Comparison of ENCODE assay signal across 20 cellular contexts in genomic region chr4:139146926-139147547, GRCh38. TPM values are rescaled to one million over a fixed set of nuclear protein-coding genes. Genes with fewer than 3 reads are reported as not detected.
A peak's percentile ranks its signal among the peaks of the same experiment; 100 is the strongest.
DNase-seq lines count a peak whose midpoint lies in the region; ATAC-seq, FAIRE-seq and TF ChIP-seq lines count a peak whose summit lies in the region.
"Had no signal": no experiment of that assay in that cellular context is flagged by ENCODE, and none has a peak within 500 bp of the region (broad histone marks: within the 10 kb centered on the region; RNA-seq: fewer than 3 reads in every experiment).

No MANE protein-coding gene starts in this region.

- no peak for TF ChIP-seq RAD21 in K562 (CRISPR knock-in tag; conservative IDR thresholded peaks at IDR 0.05 in 1 of 2, IDR thresholded peaks at IDR 0.05 in 1 of 2)

- H3K9me1 ChIP-seq in K562 (ENCODE audit: control insufficient read depth, insufficient read depth, low read length): no peaks in the 10 kb centered on the region

- TF ChIP-seq CTCF in K562 (IDR thresholded peaks at IDR 0.05 in 2 of 3, conservative IDR thresholded peaks at IDR 0.05 in 1 of 3; ENCODE audit: insufficient read depth in 2 of 3, low read depth in 1 of 3, low read length in 3 of 3): no peak

- CTCF ChIA-PET in K562 (lab: Yijun Ruan, JAX; ENCODE audit: low intra/inter-chr PET ratio): no interaction called here

- no peak overlapping the region for H3K4me2 ChIP-seq in K562 (ENCODE audit: insufficient read depth, low read length)

- peak; percentile 88 to 94 for DNase-seq in NCI-H526 (lab: John Stamatoyannopoulos, UW)
- no peak for DNase-seq in K562 (ENCODE audit: extremely low read depth in 1 of 4, low spot score in 3 of 4)
- DNase-seq in left colon: no peak
- no peak for DNase-seq in NCI-H226
- DNase-seq in KBM-7: no peak
- DNase-seq: BE2C, DMS79, MV-4-11, NCI-H1417, NCI-H187, NCI-H2107, NCI-H748 treated with DMSO at 0.1 percent for 48 hours, SHP77 treated with DMSO at 0.1 percent for 48 hours, SW 1271, T-helper 17 cell had no signal

- no peak for FAIRE-seq in K562 (lab: Jason Lieb, UNC)
- FAIRE-seq: GM19239 had no signal

- no TSS peak for BruUV-seq in K562 (replicated peaks; lab: Mats Ljungman, UMichigan)

- no peaks in the 10 kb centered on the region for H3K36me3 ChIP-seq in K562 (ENCODE audit: control insufficient read depth, insufficient read depth, low read length)
- H3K36me3 ChIP-seq: BE2C had no signal

- peaks cover 8 to 9% of the 10 kb centered on the region in 2 experiments; a peak in 3 of 5 replicates for H3K4me1 ChIP-seq in K562 (replicated peaks in 1 of 2; ENCODE audit: control insufficient read depth in 2 of 2, insufficient read depth in 2 of 2, low read length in 2 of 2)
- H3K4me1 ChIP-seq: BE2C had no signal

- no peak for TF ChIP-seq EP300 in K562 (IDR thresholded peaks at IDR 0.05; ENCODE audit: low read length)

- no peak overlapping the region for H3K9ac ChIP-seq in K562 (ENCODE audit: insufficient read depth in 1 of 2, low read depth in 2 of 2, low read length in 2 of 2)

- TF ChIP-seq POLR2A in K562 (conservative IDR thresholded peaks at IDR 0.05): no peak

- intact Hi-C loops in K562 (cut with micrococcal nuclease): no loop called here
- intact Hi-C loops in left colon (cut with DNase I, micrococcal nuclease): no loop called here

- POLR2A ChIA-PET in K562 (lab: Yijun Ruan, JAX): interaction anchor here (0.7 kb wide), 1 partner anchor 412 kb away, joined by 3 read pairs; no protein-coding TSS in a partner anchor

- ATAC-seq in GM18502 (IDR thresholded peaks at IDR 0.05; ENCODE audit: poor library complexity, unreplicated experiment): peak; percentile 45
- no peak for ATAC-seq in K562
- no peak for ATAC-seq in left colon
- ATAC-seq in HG03432 (IDR thresholded peaks at IDR 0.05; ENCODE audit: unreplicated experiment): no peak
- ATAC-seq: T-helper 17 cell had no signal

- in situ Hi-C loops in K562 (cut with MboI) (no loop called here), KBM-7 (cut with MboI; ENCODE audit: low pct_unique_long_range_greater_than_20kb, low sequenced_read_pairs) (no loop called here)

- no peak overlapping the region for H3K27ac ChIP-seq in K562 (ENCODE audit: extremely low read depth, low read depth, low read length)
- H3K27ac ChIP-seq: RWPE1, SK-N-MC had no signal

- no peak overlapping the region for H2AFZ ChIP-seq in K562 (ENCODE audit: low read depth, low read length)

- no peak overlapping the region for H3K4me3 ChIP-seq in K562
- H3K4me3 ChIP-seq: SK-N-MC had no signal

- peaks cover 89% of the 10 kb centered on the region for H3K79me2 ChIP-seq in K562 (ENCODE audit: control insufficient read depth, insufficient read depth, low read length)

- WGBS in K562 (ENCODE audit: insufficient coverage, low coverage, missing lambda C conversion rate): 91% methylated on average over 6 of the region's 6 CpGs

- peaks cover 6% of the 10 kb centered on the region; the same call in 1 of the 2 replicates for H4K20me1 ChIP-seq in K562 (replicated peaks; ENCODE audit: control insufficient read depth, insufficient read depth, low read length)

- no peaks in the 10 kb centered on the region for H3K27me3 ChIP-seq in K562 (ENCODE audit: control insufficient read depth in 2 of 2, insufficient read depth in 2 of 2, low read length in 2 of 2)
- H3K27me3 ChIP-seq: BE2C had no signal

- H3K9me3 ChIP-seq in K562 (replicated peaks; ENCODE audit: control insufficient read depth, insufficient read depth, low read depth, low read length): peaks cover 4% of the 10 kb centered on the region; the same call in 1 of the 2 replicates
- H3K9me3 ChIP-seq: BE2C had no signal

TF ChIP-seq in K562, 482 proteins besides CTCF, POLR2A, EP300 and RAD21:
- TF ChIP-seq ATF3 (IDR thresholded peaks at IDR 0.05) (no peak), ATF3 (CRISPR knock-in tag; conservative IDR thresholded peaks at IDR 0.05) (no peak), ZBTB33 (CRISPR knock-in tag; IDR thresholded peaks at IDR 0.05) (peak; percentile 83)
TF ChIP-seq in K562: peak in this region for 1.

RNA-seq across cellular contexts. Expression of gene ELF2, which starts 30.0 kb away (rescaled TPM):
- 57.5 and 146 TPM in 2 replicates for total RNA-seq in K562 (2011; cell fraction: chromatin; rRNA removed; ENCODE audit: low replicate concordance)
- 30.2 and 35.3 TPM in 2 replicates for total RNA-seq in K562 (2011; cell fraction: nucleolus; rRNA removed)
- total RNA-seq in K562 (2011; cell fraction: nucleoplasm; rRNA removed): 66.7 and 117 TPM in 2 replicates
- total RNA-seq in K562 (2014; rRNA removed) (29.7 TPM in 2 replicates), K562 (2014; rRNA removed; fragmentation: Illumina TruSeq; extraction: Trizol) (58.7 and 71.2 TPM in 2 replicates), K562 (2015; rRNA removed; fragmentation: Illumina TruSeq; extraction: Trizol) (47.5 and 51.3 TPM in 2 replicates), K562 (2021) (43.4 and 43.5 TPM in 2 replicates), left colon (10 to 100 TPM; 32.6 TPM)
- polyA plus RNA-seq in K562 (2011; rRNA removed) (48.7 and 54.3 TPM in 2 replicates), K562 (2014; fragmentation: Illumina TruSeq; extraction: Trizol) (37.9 and 41.6 TPM in 2 replicates), K562 (2014; fragmentation: Nextera tagmentation; extraction: Ambion mirVana) (10 to 100 TPM in 1 of 2 experiments, 1 to 10 TPM in 1; 9.4 to 18.0 TPM), K562 (2014; rRNA removed) (29.1 and 30.3 TPM in 2 replicates)
- polyA plus RNA-seq in K562 (2011; cell fraction: cytosol; rRNA removed): 22.0 and 25.1 TPM in 2 replicates
- polyA plus RNA-seq in K562 (2011; cell fraction: nucleus; rRNA removed): 34.1 and 37.9 TPM in 2 replicates
- polyA plus RNA-seq in K562 (2012): 25.8 and 27.5 TPM in 2 replicates
- polyA minus RNA-seq in K562 (2011; rRNA and poly(A)+ RNA removed): 80.9 and 88.5 TPM in 2 replicates
- polyA minus RNA-seq in K562 (2011; cell fraction: cytosol; rRNA and poly(A)+ RNA removed): 32.9 and 33.7 TPM in 2 replicates
- polyA minus RNA-seq in K562 (2011; cell fraction: nucleus; rRNA and poly(A)+ RNA removed): 28.0 and 46.7 TPM in 2 replicates

Comparison
In these comparisons a context has a peak if more than half of its experiments do, and no peak if none do; other contexts are left out.
1. DNase-seq: peak in NCI-H526 (2 of 2); none in K562 (0 of 4), left colon (0 of 2), NCI-H226 (single experiment) and KBM-7 (single experiment).